In genomic region chr19:1133471-1133929, GRCh38 we compare ENCODE assay signal across 1 cellular context.
TF ChIP-seq lines count a peak whose summit lies in the region.

No MANE protein-coding gene starts in this region.

TF ChIP-seq in GM12878, 131 proteins besides CTCF, POLR2A, EP300 and RAD21 (continued from another document and continues in another):
- TF ChIP-seq, protein P1, sequence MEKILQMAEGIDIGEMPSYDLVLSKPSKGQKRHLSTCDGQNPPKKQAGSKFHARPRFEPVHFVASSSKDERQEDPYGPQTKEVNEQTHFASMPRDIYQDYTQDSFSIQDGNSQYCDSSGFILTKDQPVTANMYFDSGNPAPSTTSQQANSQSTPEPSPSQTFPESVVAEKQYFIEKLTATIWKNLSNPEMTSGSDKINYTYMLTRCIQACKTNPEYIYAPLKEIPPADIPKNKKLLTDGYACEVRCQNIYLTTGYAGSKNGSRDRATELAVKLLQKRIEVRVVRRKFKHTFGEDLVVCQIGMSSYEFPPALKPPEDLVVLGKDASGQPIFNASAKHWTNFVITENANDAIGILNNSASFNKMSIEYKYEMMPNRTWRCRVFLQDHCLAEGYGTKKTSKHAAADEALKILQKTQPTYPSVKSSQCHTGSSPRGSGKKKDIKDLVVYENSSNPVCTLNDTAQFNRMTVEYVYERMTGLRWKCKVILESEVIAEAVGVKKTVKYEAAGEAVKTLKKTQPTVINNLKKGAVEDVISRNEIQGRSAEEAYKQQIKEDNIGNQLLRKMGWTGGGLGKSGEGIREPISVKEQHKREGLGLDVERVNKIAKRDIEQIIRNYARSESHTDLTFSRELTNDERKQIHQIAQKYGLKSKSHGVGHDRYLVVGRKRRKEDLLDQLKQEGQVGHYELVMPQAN (conservative IDR thresholded peaks at IDR 0.05): 0 out of 2 replicates have a peak, but pooled peaks have one; percentile 0
- 0 out of 2 replicates have a peak, but pooled peaks have one; percentile 50 for TF ChIP-seq SMAD5 (IDR thresholded peaks at IDR 0.05; ENCODE audit: low read depth)
- TF ChIP-seq ASH2L (IDR thresholded peaks at IDR 0.05; ENCODE audit: borderline replicate concordance, low read depth): no peak
- no peak for TF ChIP-seq HDAC6 (IDR thresholded peaks at IDR 0.05; ENCODE audit: unreplicated experiment)
- TF ChIP-seq CBX5 (IDR thresholded peaks at IDR 0.05; ENCODE audit: low read depth): no peak
- no peak for TF ChIP-seq YY1 (IDR thresholded peaks at IDR 0.05; ENCODE audit: low read depth, low read length)
- TF ChIP-seq PBX3 (IDR thresholded peaks at IDR 0.05; ENCODE audit: insufficient replicate concordance, low read depth, low read length): peak; percentile 84
- TF ChIP-seq RCOR1 (conservative IDR thresholded peaks at IDR 0.05; ENCODE audit: low read depth, low read length): no peak
- TF ChIP-seq JUNB (IDR thresholded peaks at IDR 0.05): no peak
- no peak for TF ChIP-seq ESRRA (IDR thresholded peaks at IDR 0.05; ENCODE audit: low read length)
- TF ChIP-seq SIN3A (IDR thresholded peaks at IDR 0.05; ENCODE audit: low read depth, low read length): no peak
- TF ChIP-seq E4F1 (IDR thresholded peaks at IDR 0.05; ENCODE audit: borderline replicate concordance, partially characterized antibody): no peak
- no peak for TF ChIP-seq CBX3 (IDR thresholded peaks at IDR 0.05; ENCODE audit: borderline replicate concordance, low read depth)
- TF ChIP-seq ETV6 (conservative IDR thresholded peaks at IDR 0.05 in 1 of 2, IDR thresholded peaks at IDR 0.05 in 1 of 2; ENCODE audit: borderline replicate concordance in 1 of 2, low read depth in 1 of 2): no peak
- no peak for TF ChIP-seq POLR2AphosphoS5 (IDR thresholded peaks at IDR 0.05; ENCODE audit: low read length)
- TF ChIP-seq RFX5 (IDR thresholded peaks at IDR 0.05; ENCODE audit: low read depth, low read length): peak; percentile 91
- TF ChIP-seq SRF (IDR thresholded peaks at IDR 0.05; ENCODE audit: low read depth in 2 of 2, low read length in 2 of 2): no peak
- TF ChIP-seq STAT1 (conservative IDR thresholded peaks at IDR 0.05): no peak
- TF ChIP-seq E2F4 (IDR thresholded peaks at IDR 0.05; ENCODE audit: low read depth, low read length): peak; percentile 68
- TF ChIP-seq CHD2 (IDR thresholded peaks at IDR 0.05; ENCODE audit: borderline replicate concordance, low read depth, low read length): peak; percentile 93; the same call in 1 of the 2 replicates
- no peak for TF ChIP-seq PRDM15 (CRISPR knock-in tag; IDR thresholded peaks at IDR 0.05)
- no peak for TF ChIP-seq CEBPZ (IDR thresholded peaks at IDR 0.05; ENCODE audit: low read depth, low read length)
- no peak for TF ChIP-seq REST (IDR thresholded peaks at IDR 0.05; ENCODE audit: low read depth, low read length)
- TF ChIP-seq KAT2A (conservative IDR thresholded peaks at IDR 0.05; ENCODE audit: control insufficient read depth, low read depth, low read length): no peak
- TF ChIP-seq SMARCA5 (IDR thresholded peaks at IDR 0.05): no peak
- no peak for TF ChIP-seq SUZ12 (IDR thresholded peaks at IDR 0.05; ENCODE audit: unreplicated experiment)
- no peak for TF ChIP-seq MTA3 (IDR thresholded peaks at IDR 0.05; ENCODE audit: borderline replicate concordance, low read length)
- no peak for TF ChIP-seq CEBPB (IDR thresholded peaks at IDR 0.05; ENCODE audit: borderline replicate concordance in 1 of 2, low read depth in 2 of 2, low read length in 2 of 2)
- TF ChIP-seq MEF2A (IDR thresholded peaks at IDR 0.05; ENCODE audit: insufficient read depth, low read depth, low read length): no peak
- no peak for TF ChIP-seq SKIL (IDR thresholded peaks at IDR 0.05; ENCODE audit: low read depth, poor library complexity, severe bottlenecking)
- 0 out of 2 replicates have a peak, but pooled peaks have one; percentile 36 for TF ChIP-seq CREB1 (IDR thresholded peaks at IDR 0.05; ENCODE audit: low read depth)
- no peak for TF ChIP-seq BRCA1 (IDR thresholded peaks at IDR 0.05; ENCODE audit: low read depth, low read length)
- no peak for TF ChIP-seq HDAC2 (IDR thresholded peaks at IDR 0.05)
- 0 out of 2 replicates have a peak, but pooled peaks have one; percentile 4 for TF ChIP-seq TAF1 (IDR thresholded peaks at IDR 0.05; ENCODE audit: borderline replicate concordance, low read depth, low read length)
- no peak for TF ChIP-seq RBBP5 (conservative IDR thresholded peaks at IDR 0.05)
- TF ChIP-seq BCL11A (IDR thresholded peaks at IDR 0.05; ENCODE audit: low read depth, low read length): no peak
- peak in 1 of 2 experiments; percentile 59; a peak in 1 of 4 replicates for TF ChIP-seq BHLHE40 (IDR thresholded peaks at IDR 0.05; ENCODE audit: borderline replicate concordance in 1 of 2, low read depth in 2 of 2, low read length in 1 of 2)
- no peak for TF ChIP-seq EED (IDR thresholded peaks at IDR 0.05; ENCODE audit: low read depth)
- TF ChIP-seq PML (IDR thresholded peaks at IDR 0.05; ENCODE audit: low read length): no peak
- peak; percentile 76 for TF ChIP-seq IKZF1 (conservative IDR thresholded peaks at IDR 0.05)
- peak; percentile 86 for TF ChIP-seq NFYA (IDR thresholded peaks at IDR 0.05; ENCODE audit: borderline replicate concordance, low read depth, low read length)
- peak; percentile 19 for TF ChIP-seq SIX5 (IDR thresholded peaks at IDR 0.05; ENCODE audit: low read depth, low read length, severe bottlenecking)
- TF ChIP-seq RUNX3 (IDR thresholded peaks at IDR 0.05; ENCODE audit: low read length): peak; percentile 77
- no peak for TF ChIP-seq YBX1 (IDR thresholded peaks at IDR 0.05)
- TF ChIP-seq RB1 (IDR thresholded peaks at IDR 0.05; ENCODE audit: borderline replicate concordance): peak; percentile 72; the same call in 1 of the 2 replicates
- no peak for TF ChIP-seq BACH1 (IDR thresholded peaks at IDR 0.05; ENCODE audit: borderline replicate concordance)
